Comparison of ENCODE assay signal across 1 cellular context in genomic region chr20:47524385-47524784, GRCh38.
TF ChIP-seq lines count a peak whose summit lies in the region.

No MANE protein-coding gene starts in this region.

TF ChIP-seq in endothelial cell of umbilical vein, 7 proteins besides CTCF, POLR2A, EP300 and RAD21 (continued from another document):
- TF ChIP-seq JUN (IDR thresholded peaks at IDR 0.05; ENCODE audit: borderline replicate concordance, insufficient read depth, insufficient read length, low read depth) (no peak), POLR2AphosphoS5 (IDR thresholded peaks at IDR 0.05; ENCODE audit: insufficient read depth, low read depth, low read length) (no peak)
